In the genomic region with DNA sequence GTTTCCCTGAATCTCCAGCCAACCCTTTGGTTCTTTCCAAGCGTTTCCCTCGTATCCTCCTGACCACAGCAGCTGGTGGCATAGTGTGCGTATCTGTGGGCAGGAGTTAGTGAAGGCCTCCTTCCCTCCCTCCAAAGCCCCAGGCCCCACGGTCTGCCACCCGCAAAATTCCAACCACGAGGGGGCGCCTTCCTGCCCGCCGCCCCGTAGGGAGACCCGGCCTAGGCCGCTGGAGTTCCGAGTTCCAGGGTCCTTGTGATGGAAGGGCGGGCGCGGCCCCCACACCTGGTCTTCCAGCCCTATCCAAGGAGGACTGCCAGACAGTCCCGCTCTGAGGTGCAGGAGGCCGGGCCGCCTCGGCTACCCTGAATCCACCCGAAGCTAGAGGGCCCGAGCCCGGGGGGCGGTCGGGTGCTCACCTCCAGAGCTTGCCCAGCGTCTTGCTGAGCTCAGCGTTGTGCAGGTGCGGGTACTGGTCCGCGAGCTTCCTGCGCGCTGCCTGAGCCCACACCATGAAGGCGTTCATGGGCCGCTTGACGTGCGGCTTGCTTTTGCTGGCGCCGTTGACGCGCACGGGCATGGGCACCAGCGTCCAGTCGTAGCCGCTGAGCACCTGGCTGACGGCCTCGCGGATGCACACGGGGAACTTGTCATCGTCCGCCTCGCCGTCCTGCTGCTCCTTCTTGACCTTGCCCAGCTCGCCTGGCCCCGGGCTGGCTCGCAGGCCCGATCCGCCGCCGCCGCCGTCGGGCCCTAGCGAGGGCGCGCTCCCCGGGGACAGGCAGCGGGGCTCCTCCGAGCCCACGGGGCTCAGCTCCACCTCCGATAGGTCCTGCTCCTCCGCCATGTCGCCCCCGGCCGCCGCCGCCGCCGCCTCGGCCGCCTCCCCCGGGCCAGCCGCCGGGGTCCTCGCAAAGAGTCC, we compare ENCODE assay signal across 2 cellular contexts.
A peak's percentile ranks its signal among the peaks of the same experiment; 100 is the strongest.
TF ChIP-seq lines count a peak whose summit lies in the region.

No MANE protein-coding gene starts in this region.

TF ChIP-seq in HepG2, 621 proteins besides CTCF, POLR2A, EP300 and RAD21 (continued from another document):
- TF ChIP-seq ATF7 (IDR thresholded peaks at IDR 0.05) = no peak
- no peak for TF ChIP-seq ATF7 (CRISPR knock-in tag; IDR thresholded peaks at IDR 0.05)
- TF ChIP-seq, protein P1, sequence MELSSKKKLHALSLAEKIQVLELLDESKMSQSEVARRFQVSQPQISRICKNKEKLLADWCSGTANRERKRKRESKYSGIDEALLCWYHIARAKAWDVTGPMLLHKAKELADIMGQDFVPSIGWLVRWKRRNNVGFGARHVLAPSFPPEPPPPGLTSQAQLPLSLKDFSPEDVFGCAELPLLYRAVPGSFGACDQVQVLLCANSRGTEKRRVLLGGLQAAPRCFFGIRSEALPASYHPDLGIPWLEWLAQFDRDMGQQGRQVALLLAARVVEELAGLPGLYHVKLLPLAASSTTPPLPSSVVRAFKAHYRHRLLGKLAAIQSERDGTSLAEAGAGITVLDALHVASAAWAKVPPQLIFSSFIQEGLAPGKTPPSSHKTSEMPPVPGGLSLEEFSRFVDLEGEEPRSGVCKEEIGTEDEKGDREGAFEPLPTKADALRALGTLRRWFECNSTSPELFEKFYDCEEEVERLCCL (CRISPR knock-in tag; IDR thresholded peaks at IDR 0.05; ENCODE audit: borderline replicate concordance) = no peak
- TF ChIP-seq ZNF720 (CRISPR knock-in tag; IDR thresholded peaks at IDR 0.05) = no peak
- no peak for TF ChIP-seq ZBTB42 (CRISPR knock-in tag; IDR thresholded peaks at IDR 0.05)
- no peak for TF ChIP-seq SKI (IDR thresholded peaks at IDR 0.05; ENCODE audit: partially characterized antibody)
- TF ChIP-seq HNRNPL (IDR thresholded peaks at IDR 0.05; ENCODE audit: low read depth, low read length) = 0 out of 2 replicates have a peak, but pooled peaks have one; percentile 48
- TF ChIP-seq, protein P2, sequence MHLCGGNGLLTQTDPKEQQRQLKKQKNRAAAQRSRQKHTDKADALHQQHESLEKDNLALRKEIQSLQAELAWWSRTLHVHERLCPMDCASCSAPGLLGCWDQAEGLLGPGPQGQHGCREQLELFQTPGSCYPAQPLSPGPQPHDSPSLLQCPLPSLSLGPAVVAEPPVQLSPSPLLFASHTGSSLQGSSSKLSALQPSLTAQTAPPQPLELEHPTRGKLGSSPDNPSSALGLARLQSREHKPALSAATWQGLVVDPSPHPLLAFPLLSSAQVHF (CRISPR knock-in tag; IDR thresholded peaks at IDR 0.05) = no peak

TF ChIP-seq in H1, 55 proteins besides CTCF, POLR2A, EP300 and RAD21 (continued from another document):
- TF ChIP-seq, protein P3, sequence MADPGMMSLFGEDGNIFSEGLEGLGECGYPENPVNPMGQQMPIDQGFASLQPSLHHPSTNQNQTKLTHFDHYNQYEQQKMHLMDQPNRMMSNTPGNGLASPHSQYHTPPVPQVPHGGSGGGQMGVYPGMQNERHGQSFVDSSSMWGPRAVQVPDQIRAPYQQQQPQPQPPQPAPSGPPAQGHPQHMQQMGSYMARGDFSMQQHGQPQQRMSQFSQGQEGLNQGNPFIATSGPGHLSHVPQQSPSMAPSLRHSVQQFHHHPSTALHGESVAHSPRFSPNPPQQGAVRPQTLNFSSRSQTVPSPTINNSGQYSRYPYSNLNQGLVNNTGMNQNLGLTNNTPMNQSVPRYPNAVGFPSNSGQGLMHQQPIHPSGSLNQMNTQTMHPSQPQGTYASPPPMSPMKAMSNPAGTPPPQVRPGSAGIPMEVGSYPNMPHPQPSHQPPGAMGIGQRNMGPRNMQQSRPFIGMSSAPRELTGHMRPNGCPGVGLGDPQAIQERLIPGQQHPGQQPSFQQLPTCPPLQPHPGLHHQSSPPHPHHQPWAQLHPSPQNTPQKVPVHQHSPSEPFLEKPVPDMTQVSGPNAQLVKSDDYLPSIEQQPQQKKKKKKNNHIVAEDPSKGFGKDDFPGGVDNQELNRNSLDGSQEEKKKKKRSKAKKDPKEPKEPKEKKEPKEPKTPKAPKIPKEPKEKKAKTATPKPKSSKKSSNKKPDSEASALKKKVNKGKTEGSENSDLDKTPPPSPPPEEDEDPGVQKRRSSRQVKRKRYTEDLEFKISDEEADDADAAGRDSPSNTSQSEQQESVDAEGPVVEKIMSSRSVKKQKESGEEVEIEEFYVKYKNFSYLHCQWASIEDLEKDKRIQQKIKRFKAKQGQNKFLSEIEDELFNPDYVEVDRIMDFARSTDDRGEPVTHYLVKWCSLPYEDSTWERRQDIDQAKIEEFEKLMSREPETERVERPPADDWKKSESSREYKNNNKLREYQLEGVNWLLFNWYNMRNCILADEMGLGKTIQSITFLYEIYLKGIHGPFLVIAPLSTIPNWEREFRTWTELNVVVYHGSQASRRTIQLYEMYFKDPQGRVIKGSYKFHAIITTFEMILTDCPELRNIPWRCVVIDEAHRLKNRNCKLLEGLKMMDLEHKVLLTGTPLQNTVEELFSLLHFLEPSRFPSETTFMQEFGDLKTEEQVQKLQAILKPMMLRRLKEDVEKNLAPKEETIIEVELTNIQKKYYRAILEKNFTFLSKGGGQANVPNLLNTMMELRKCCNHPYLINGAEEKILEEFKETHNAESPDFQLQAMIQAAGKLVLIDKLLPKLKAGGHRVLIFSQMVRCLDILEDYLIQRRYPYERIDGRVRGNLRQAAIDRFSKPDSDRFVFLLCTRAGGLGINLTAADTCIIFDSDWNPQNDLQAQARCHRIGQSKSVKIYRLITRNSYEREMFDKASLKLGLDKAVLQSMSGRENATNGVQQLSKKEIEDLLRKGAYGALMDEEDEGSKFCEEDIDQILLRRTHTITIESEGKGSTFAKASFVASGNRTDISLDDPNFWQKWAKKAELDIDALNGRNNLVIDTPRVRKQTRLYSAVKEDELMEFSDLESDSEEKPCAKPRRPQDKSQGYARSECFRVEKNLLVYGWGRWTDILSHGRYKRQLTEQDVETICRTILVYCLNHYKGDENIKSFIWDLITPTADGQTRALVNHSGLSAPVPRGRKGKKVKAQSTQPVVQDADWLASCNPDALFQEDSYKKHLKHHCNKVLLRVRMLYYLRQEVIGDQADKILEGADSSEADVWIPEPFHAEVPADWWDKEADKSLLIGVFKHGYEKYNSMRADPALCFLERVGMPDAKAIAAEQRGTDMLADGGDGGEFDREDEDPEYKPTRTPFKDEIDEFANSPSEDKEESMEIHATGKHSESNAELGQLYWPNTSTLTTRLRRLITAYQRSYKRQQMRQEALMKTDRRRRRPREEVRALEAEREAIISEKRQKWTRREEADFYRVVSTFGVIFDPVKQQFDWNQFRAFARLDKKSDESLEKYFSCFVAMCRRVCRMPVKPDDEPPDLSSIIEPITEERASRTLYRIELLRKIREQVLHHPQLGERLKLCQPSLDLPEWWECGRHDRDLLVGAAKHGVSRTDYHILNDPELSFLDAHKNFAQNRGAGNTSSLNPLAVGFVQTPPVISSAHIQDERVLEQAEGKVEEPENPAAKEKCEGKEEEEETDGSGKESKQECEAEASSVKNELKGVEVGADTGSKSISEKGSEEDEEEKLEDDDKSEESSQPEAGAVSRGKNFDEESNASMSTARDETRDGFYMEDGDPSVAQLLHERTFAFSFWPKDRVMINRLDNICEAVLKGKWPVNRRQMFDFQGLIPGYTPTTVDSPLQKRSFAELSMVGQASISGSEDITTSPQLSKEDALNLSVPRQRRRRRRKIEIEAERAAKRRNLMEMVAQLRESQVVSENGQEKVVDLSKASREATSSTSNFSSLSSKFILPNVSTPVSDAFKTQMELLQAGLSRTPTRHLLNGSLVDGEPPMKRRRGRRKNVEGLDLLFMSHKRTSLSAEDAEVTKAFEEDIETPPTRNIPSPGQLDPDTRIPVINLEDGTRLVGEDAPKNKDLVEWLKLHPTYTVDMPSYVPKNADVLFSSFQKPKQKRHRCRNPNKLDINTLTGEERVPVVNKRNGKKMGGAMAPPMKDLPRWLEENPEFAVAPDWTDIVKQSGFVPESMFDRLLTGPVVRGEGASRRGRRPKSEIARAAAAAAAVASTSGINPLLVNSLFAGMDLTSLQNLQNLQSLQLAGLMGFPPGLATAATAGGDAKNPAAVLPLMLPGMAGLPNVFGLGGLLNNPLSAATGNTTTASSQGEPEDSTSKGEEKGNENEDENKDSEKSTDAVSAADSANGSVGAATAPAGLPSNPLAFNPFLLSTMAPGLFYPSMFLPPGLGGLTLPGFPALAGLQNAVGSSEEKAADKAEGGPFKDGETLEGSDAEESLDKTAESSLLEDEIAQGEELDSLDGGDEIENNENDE (IDR thresholded peaks at IDR 0.05; ENCODE audit: insufficient replicate concordance, low read length) = no peak
- TF ChIP-seq MAFK (IDR thresholded peaks at IDR 0.05; ENCODE audit: low read depth, low read length) = peak; percentile 27; the same call in 1 of the 2 replicates
- TF ChIP-seq SP1 (IDR thresholded peaks at IDR 0.05; ENCODE audit: low read depth, low read length) = no peak
- peak; percentile 57; the same call in 1 of the 2 replicates for TF ChIP-seq SUZ12 (IDR thresholded peaks at IDR 0.05; ENCODE audit: low read length)
- TF ChIP-seq CBX8 (IDR thresholded peaks at IDR 0.05; ENCODE audit: borderline replicate concordance, low read depth, low read length) = no peak
- TF ChIP-seq KDM4A (IDR thresholded peaks at IDR 0.05; ENCODE audit: low read depth, low read length, severe bottlenecking) = peak; percentile 32
- no peak for TF ChIP-seq BCL11A (IDR thresholded peaks at IDR 0.05; ENCODE audit: low read depth in 2 of 2, low read length in 2 of 2)
- TF ChIP-seq GABPA (IDR thresholded peaks at IDR 0.05; ENCODE audit: borderline replicate concordance, insufficient read depth, low read length) = no peak
- TF ChIP-seq, protein P4, sequence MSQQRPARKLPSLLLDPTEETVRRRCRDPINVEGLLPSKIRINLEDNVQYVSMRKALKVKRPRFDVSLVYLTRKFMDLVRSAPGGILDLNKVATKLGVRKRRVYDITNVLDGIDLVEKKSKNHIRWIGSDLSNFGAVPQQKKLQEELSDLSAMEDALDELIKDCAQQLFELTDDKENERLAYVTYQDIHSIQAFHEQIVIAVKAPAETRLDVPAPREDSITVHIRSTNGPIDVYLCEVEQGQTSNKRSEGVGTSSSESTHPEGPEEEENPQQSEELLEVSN (IDR thresholded peaks at IDR 0.05) = no peak; the same call in 1 of the 2 replicates
- TF ChIP-seq HDAC6 (IDR thresholded peaks at IDR 0.05; ENCODE audit: low read depth, low read length) = no peak
- TF ChIP-seq PHF8 (conservative IDR thresholded peaks at IDR 0.05; ENCODE audit: low read depth, low read length) = no peak
- TF ChIP-seq SIN3A (conservative IDR thresholded peaks at IDR 0.05 in 1 of 2, IDR thresholded peaks at IDR 0.05 in 1 of 2; ENCODE audit: low read depth in 1 of 2, low read length in 2 of 2) = no peak
- peak; percentile 5 for TF ChIP-seq CTBP2 (IDR thresholded peaks at IDR 0.05; ENCODE audit: borderline replicate concordance, insufficient read depth, insufficient read length, low read length)
- TF ChIP-seq JUND (IDR thresholded peaks at IDR 0.05; ENCODE audit: low read length) = no peak
- TF ChIP-seq ASH2L (IDR thresholded peaks at IDR 0.05; ENCODE audit: low read length) = peak; percentile 67
- TF ChIP-seq POLR2AphosphoS5 (IDR thresholded peaks at IDR 0.05; ENCODE audit: low read depth, low read length) = no peak
- TF ChIP-seq SIRT6 (IDR thresholded peaks at IDR 0.05; ENCODE audit: low read length) = no peak
- no peak for TF ChIP-seq SP2 (IDR thresholded peaks at IDR 0.05; ENCODE audit: low read length)
- TF ChIP-seq, protein P5, sequence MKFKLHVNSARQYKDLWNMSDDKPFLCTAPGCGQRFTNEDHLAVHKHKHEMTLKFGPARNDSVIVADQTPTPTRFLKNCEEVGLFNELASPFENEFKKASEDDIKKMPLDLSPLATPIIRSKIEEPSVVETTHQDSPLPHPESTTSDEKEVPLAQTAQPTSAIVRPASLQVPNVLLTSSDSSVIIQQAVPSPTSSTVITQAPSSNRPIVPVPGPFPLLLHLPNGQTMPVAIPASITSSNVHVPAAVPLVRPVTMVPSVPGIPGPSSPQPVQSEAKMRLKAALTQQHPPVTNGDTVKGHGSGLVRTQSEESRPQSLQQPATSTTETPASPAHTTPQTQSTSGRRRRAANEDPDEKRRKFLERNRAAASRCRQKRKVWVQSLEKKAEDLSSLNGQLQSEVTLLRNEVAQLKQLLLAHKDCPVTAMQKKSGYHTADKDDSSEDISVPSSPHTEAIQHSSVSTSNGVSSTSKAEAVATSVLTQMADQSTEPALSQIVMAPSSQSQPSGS (IDR thresholded peaks at IDR 0.05; ENCODE audit: low read length) = no peak
- no peak for TF ChIP-seq BRCA1 (IDR thresholded peaks at IDR 0.05; ENCODE audit: low read depth, low read length)
- TF ChIP-seq, protein P6, sequence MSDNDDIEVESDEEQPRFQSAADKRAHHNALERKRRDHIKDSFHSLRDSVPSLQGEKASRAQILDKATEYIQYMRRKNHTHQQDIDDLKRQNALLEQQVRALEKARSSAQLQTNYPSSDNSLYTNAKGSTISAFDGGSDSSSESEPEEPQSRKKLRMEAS (IDR thresholded peaks at IDR 0.05) = peak; percentile 63
- no peak for TF ChIP-seq CHD2 (IDR thresholded peaks at IDR 0.05; ENCODE audit: low read length)
- no peak for TF ChIP-seq FOSL1 (IDR thresholded peaks at IDR 0.05; ENCODE audit: insufficient read depth, low read depth, low read length)
- no peak for TF ChIP-seq RFX5 (IDR thresholded peaks at IDR 0.05; ENCODE audit: borderline replicate concordance, low read depth, low read length)
- TF ChIP-seq EZH2 (IDR thresholded peaks at IDR 0.05; ENCODE audit: low read depth, low read length, severe bottlenecking) = peak; percentile 60
- no peak; the same call in 1 of the 2 replicates for TF ChIP-seq SP4 (IDR thresholded peaks at IDR 0.05; ENCODE audit: low read length)
- peak; percentile 72; the same call in 1 of the 2 replicates for TF ChIP-seq RBBP5 (IDR thresholded peaks at IDR 0.05; ENCODE audit: borderline replicate concordance, low read depth, low read length)
- no peak for TF ChIP-seq RNF2 (IDR thresholded peaks at IDR 0.05; ENCODE audit: borderline replicate concordance, low read depth, low read length, missing control alignments, poor library complexity, severe bottlenecking)
- no peak for TF ChIP-seq EGR1 (IDR thresholded peaks at IDR 0.05; ENCODE audit: borderline replicate concordance, low read depth, low read length)
- no peak for TF ChIP-seq POU5F1 (IDR thresholded peaks at IDR 0.05; ENCODE audit: low read depth, low read length)
- no peak for TF ChIP-seq KDM5A (IDR thresholded peaks at IDR 0.05; ENCODE audit: low read length)
- no peak for TF ChIP-seq SIX5 (IDR thresholded peaks at IDR 0.05; ENCODE audit: low read depth, low read length)
- no peak for TF ChIP-seq CBX5 (IDR thresholded peaks at IDR 0.05; ENCODE audit: low read depth, low read length)
- TF ChIP-seq, protein P7, sequence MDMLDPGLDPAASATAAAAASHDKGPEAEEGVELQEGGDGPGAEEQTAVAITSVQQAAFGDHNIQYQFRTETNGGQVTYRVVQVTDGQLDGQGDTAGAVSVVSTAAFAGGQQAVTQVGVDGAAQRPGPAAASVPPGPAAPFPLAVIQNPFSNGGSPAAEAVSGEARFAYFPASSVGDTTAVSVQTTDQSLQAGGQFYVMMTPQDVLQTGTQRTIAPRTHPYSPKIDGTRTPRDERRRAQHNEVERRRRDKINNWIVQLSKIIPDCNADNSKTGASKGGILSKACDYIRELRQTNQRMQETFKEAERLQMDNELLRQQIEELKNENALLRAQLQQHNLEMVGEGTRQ (IDR thresholded peaks at IDR 0.05; ENCODE audit: low read length) = no peak
- no peak for TF ChIP-seq CHD1 (IDR thresholded peaks at IDR 0.05; ENCODE audit: low read depth, low read length)
- peak; percentile 46; the same call in 1 of the 2 replicates for TF ChIP-seq YY1 (IDR thresholded peaks at IDR 0.05; ENCODE audit: low read depth, low read length)
- TF ChIP-seq JUN (IDR thresholded peaks at IDR 0.05; ENCODE audit: low read depth, low read length) = no peak
- no peak for TF ChIP-seq GTF2F1 (IDR thresholded peaks at IDR 0.05; ENCODE audit: borderline replicate concordance, low read depth, low read length)
- TF ChIP-seq KDM1A (IDR thresholded peaks at IDR 0.05; ENCODE audit: borderline replicate concordance, low read length) = 0 out of 2 replicates have a peak, but pooled peaks have one; percentile 10
- TF ChIP-seq CEBPB (IDR thresholded peaks at IDR 0.05; ENCODE audit: low read depth, low read length) = no peak
- no peak for TF ChIP-seq RXRA (IDR thresholded peaks at IDR 0.05; ENCODE audit: insufficient read depth, low read depth, low read length)
